ENCODE assay signal across 11 cellular contexts in genomic region chr5:51226420-51226735, GRCh38.
A peak's percentile ranks its signal among the peaks of the same experiment; 100 is the strongest.
DNase-seq lines count a peak whose midpoint lies in the region; ATAC-seq and TF ChIP-seq lines count a peak whose summit lies in the region.
"Had no signal": no experiment of that assay in that cellular context is flagged by ENCODE, and none has a peak within 500 bp of the region (broad histone marks: within the 10 kb centered on the region; RNA-seq: fewer than 3 reads in every experiment).

No MANE protein-coding gene starts in this region.

- H3K4me1 ChIP-seq in left lung: no peaks in the 10 kb centered on the region
- no peaks in the 10 kb centered on the region for H3K4me1 ChIP-seq in vagina
- H3K4me1 ChIP-seq: sigmoid colon had no signal

- ATAC-seq in left lung: peak; percentile 89
- ATAC-seq in sciatic nerve: no peak

- intact Hi-C loops in left lung (cut with DNase I) (no loop called here), sciatic nerve (cut with DNase I) (no loop called here), vagina (cut with DNase I) (no loop called here)

- TF ChIP-seq CTCF in left lung (IDR thresholded peaks at IDR 0.05) (no peak), vagina (IDR thresholded peaks at IDR 0.05) (no peak)

- TF ChIP-seq POLR2A in vagina (IDR thresholded peaks at IDR 0.05): no peak

- peak; percentile 42 for DNase-seq in D341Med (ENCODE audit: low spot score)
- DNase-seq in NCI-H146 (lab: John Stamatoyannopoulos, UW): peak; percentile 73
- peak; percentile 60 for DNase-seq in SK-N-DZ (ENCODE audit: low spot score)
- no peak for DNase-seq in left lung
- DNase-seq in sciatic nerve (ENCODE audit: low spot score): no peak
- no peak for DNase-seq in stimulated activated CD8-positive, alpha-beta memory T cell treated with anti-CD3 and anti-CD28 coated beads, Interleukin-4, amount 100 ng/mL, for 48 hours
- DNase-seq in activated CD8-positive, alpha-beta memory T cell treated with anti-CD3 and anti-CD28 coated beads, Interleukin-2, amount 50 U/mL, for 48 hours: no peak
- no peak for DNase-seq in vagina (ENCODE audit: extremely low spot score in 2 of 2)
- DNase-seq: activated CD4-positive, alpha-beta T cell treated with anti-CD3 and anti-CD28 coated beads for 48 hours; GOT3; sigmoid colon had no signal

- H3K27me3 ChIP-seq in left lung: no peaks in the 10 kb centered on the region
- H3K27me3 ChIP-seq in vagina: no peaks in the 10 kb centered on the region
- H3K27me3 ChIP-seq: sigmoid colon had no signal

- H3K4me3 ChIP-seq in left lung (no peak overlapping the region), vagina (no peak overlapping the region)
- H3K4me3 ChIP-seq: sigmoid colon had no signal

- H3K27ac ChIP-seq in left lung: no peak overlapping the region
- no peak overlapping the region for H3K27ac ChIP-seq in vagina
- H3K27ac ChIP-seq: sigmoid colon had no signal

- H3K36me3 ChIP-seq in left lung: no peaks in the 10 kb centered on the region
- H3K36me3 ChIP-seq in vagina: no peaks in the 10 kb centered on the region
- H3K36me3 ChIP-seq: sigmoid colon had no signal

- H3K9me3 ChIP-seq in left lung (peaks cover 0 to 17% of the 10 kb centered on the region in 2 donors), vagina (no peaks in the 10 kb centered on the region)
- H3K9me3 ChIP-seq: sigmoid colon had no signal

Comparison
In these comparisons a context has a peak if more than half of its experiments do, and no peak if none do; other contexts are left out.
1. DNase-seq: peak in D341Med (single experiment), NCI-H146 (single experiment) and SK-N-DZ (single experiment); none in left lung (0 of 2), sciatic nerve (single experiment), stimulated activated CD8-positive, alpha-beta memory T cell treated with anti-CD3 and anti-CD28 coated beads, Interleukin-4, amount 100 ng/mL, for 48 hours (single experiment), activated CD8-positive, alpha-beta memory T cell treated with anti-CD3 and anti-CD28 coated beads, Interleukin-2, amount 50 U/mL, for 48 hours (single experiment) and vagina (0 of 2).